Comparison of ENCODE assay signal across 8 cellular contexts in the genomic region with DNA sequence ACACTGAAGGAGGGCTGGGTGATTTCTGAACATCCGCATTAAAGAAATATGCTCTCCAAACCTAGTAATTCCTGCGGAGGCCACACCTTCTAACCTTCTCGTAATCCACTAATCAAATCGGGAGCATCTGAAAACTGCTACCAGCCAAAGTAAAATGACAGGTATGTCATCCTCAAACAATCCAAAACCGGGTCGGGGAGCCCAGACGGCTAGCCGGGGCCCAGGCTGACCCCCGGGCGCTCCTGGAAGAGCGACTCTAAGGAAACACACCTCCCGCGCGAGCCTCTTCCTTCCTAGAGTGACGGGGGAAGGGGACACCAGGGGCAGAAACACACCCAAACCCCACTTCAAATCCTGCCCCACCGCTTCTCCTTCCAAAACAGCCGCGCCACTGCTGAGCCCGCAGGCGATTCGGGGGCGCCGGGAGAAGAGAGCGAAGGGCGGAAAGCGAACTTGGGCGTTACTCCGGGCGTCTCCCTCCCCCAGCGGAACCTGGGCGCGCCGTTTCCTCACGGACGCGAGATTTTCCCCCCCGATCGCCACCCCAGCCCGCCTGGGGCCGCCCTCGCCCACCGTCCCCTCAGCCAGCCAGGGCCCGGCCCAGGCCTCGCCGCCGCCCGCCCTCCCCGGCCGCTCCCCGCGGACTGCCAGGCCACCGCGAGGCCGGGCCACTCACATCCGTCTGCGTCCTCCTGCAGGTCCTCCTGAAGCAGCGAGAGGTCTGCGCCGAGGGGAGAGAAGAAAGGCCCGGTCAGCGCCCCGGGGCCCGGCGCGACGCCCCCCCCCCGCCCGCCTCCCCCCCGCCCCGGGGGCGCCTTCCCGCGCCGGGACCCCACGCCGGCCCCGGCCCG. TPM values are rescaled to one million over a fixed set of nuclear protein-coding genes. Genes with fewer than 3 reads are reported as not detected.
A peak's percentile ranks its signal among the peaks of the same experiment; 100 is the strongest.
DNase-seq lines count a peak whose midpoint lies in the region; ATAC-seq and TF ChIP-seq lines count a peak whose summit lies in the region.

No MANE protein-coding gene starts in this region.

- H3K36me3 Mint-ChIP-seq in activated T-cell treated with anti-CD3 and anti-CD28 coated beads, Interleukin-2, amount 50 U/mL, for 24 hours (ENCODE audit: low read depth): peaks cover 25% of the 10 kb centered on the region
- H3K36me3 Mint-ChIP-seq in stimulated activated naive B cell treated with anti-CD40 and anti-IgM and Interleukin-4, amounts not matched to agents 10 μg/mL and 1 μg/mL and 100 μg/mL, for 72 hours: peaks cover 14 to 15% of the 10 kb centered on the region in 2 donors

- H3K9ac ChIP-seq in mucosa of stomach (ENCODE audit: low read length): peak overlapping the region; percentile 97

- no peaks in the 10 kb centered on the region for H3K9me3 ChIP-seq in esophagus (ENCODE audit: control insufficient read depth in 2 of 2, insufficient read depth in 1 of 2, low read depth in 1 of 2, low read length in 1 of 2)
- no peaks in the 10 kb centered on the region for H3K9me3 ChIP-seq in mucosa of stomach (ENCODE audit: control insufficient read depth, low read length)

- H3K27ac Mint-ChIP-seq in activated T-cell treated with anti-CD3 and anti-CD28 coated beads, Interleukin-2, amount 50 U/mL, for 24 hours: peak overlapping the region; percentile 93
- H3K27ac Mint-ChIP-seq in stimulated activated naive B cell treated with anti-CD40 and anti-IgM and Interleukin-4, amounts not matched to agents 10 μg/mL and 1 μg/mL and 100 μg/mL, for 72 hours: peak overlapping the region; percentile 96

- CTCF ChIA-PET in AG04449 (lab: Yijun Ruan, JAX): interaction anchor here (0.6 to 4.6 kb wide), 4 partner anchors 14 to 51 kb away, joined by 3 to 29 read pairs (median 6); no protein-coding TSS in a partner anchor

- H3K4me1 Mint-ChIP-seq in activated T-cell treated with anti-CD3 and anti-CD28 coated beads, Interleukin-2, amount 50 U/mL, for 24 hours (ENCODE audit: low read depth): peaks cover 52% of the 10 kb centered on the region
- H3K4me1 Mint-ChIP-seq in stimulated activated naive B cell treated with anti-CD40 and anti-IgM and Interleukin-4, amounts not matched to agents 10 μg/mL and 1 μg/mL and 100 μg/mL, for 72 hours: peaks cover 19 to 46% of the 10 kb centered on the region in 2 donors

- no peaks in the 10 kb centered on the region for H3K9me3 Mint-ChIP-seq in activated T-cell treated with anti-CD3 and anti-CD28 coated beads, Interleukin-2, amount 50 U/mL, for 24 hours
- no peaks in the 10 kb centered on the region for H3K9me3 Mint-ChIP-seq in stimulated activated naive B cell treated with anti-CD40 and anti-IgM and Interleukin-4, amounts not matched to agents 10 μg/mL and 1 μg/mL and 100 μg/mL, for 72 hours

- H3K27me3 ChIP-seq in esophagus (ENCODE audit: control insufficient read depth in 1 of 2, insufficient read depth in 2 of 2, low read length in 2 of 2) (no peaks in the 10 kb centered on the region), mucosa of stomach (ENCODE audit: control insufficient read depth, insufficient read depth, low read length) (no peaks in the 10 kb centered on the region)

- H3K4me3 ChIP-seq in AG04449 (ENCODE audit: low read depth, low read length): peak overlapping the region; percentile 71
- H3K4me3 ChIP-seq in esophagus (ENCODE audit: low read depth in 1 of 2, low read length in 2 of 2): peak overlapping the region; percentile 65 to 81
- peak overlapping the region; percentile 86 for H3K4me3 ChIP-seq in mucosa of stomach (ENCODE audit: low read length)

- H3K4me3 Mint-ChIP-seq in activated T-cell treated with anti-CD3 and anti-CD28 coated beads, Interleukin-2, amount 50 U/mL, for 24 hours: peak overlapping the region; percentile 92
- H3K4me3 Mint-ChIP-seq in stimulated activated naive B cell treated with anti-CD40 and anti-IgM and Interleukin-4, amounts not matched to agents 10 μg/mL and 1 μg/mL and 100 μg/mL, for 72 hours: peak overlapping the region; percentile 89 to 94

- no peaks in the 10 kb centered on the region for H3K27me3 Mint-ChIP-seq in activated T-cell treated with anti-CD3 and anti-CD28 coated beads, Interleukin-2, amount 50 U/mL, for 24 hours
- no peaks in the 10 kb centered on the region for H3K27me3 Mint-ChIP-seq in stimulated activated naive B cell treated with anti-CD40 and anti-IgM and Interleukin-4, amounts not matched to agents 10 μg/mL and 1 μg/mL and 100 μg/mL, for 72 hours

- peak overlapping the region; percentile 99 to 100 for H3K27ac ChIP-seq in esophagus (ENCODE audit: low read depth in 2 of 2, low read length in 1 of 2)

- POLR2A ChIA-PET in AG04449 (lab: Yijun Ruan, JAX): interaction anchor here (0.9 kb wide), 1 partner anchor 60 kb away, joined by 3 read pairs; no protein-coding TSS in a partner anchor

- ATAC-seq in GM18519 (IDR thresholded peaks at IDR 0.05; ENCODE audit: low FRiP score, unreplicated experiment) (peak; percentile 24), HG03045 (IDR thresholded peaks at IDR 0.05; ENCODE audit: unreplicated experiment) (peak; percentile 34)
- ATAC-seq in stimulated activated naive B cell treated with anti-CD40 and anti-IgM and Interleukin-4, amounts not matched to agents 10 μg/mL and 1 μg/mL and 100 μg/mL, for 72 hours (replicated peaks): peak; percentile 48 to 51

- TF ChIP-seq CTCF in AG04449 (IDR thresholded peaks at IDR 0.05; ENCODE audit: insufficient read depth, low read length, missing control alignments): no peak

- DNase-seq in AG04449 (ENCODE audit: low read depth, low spot score) (no peak), NCI-H82 (lab: John Stamatoyannopoulos, UW) (peak; percentile 76)
- peak; percentile 70 for DNase-seq in activated T-cell treated with anti-CD3 and anti-CD28 coated beads, Interleukin-2, amount 50 U/mL, for 24 hours
- peak; percentile 36 for DNase-seq in stimulated activated naive B cell treated with anti-CD40 and anti-IgM and Interleukin-4, amounts not matched to agents 10 μg/mL and 1 μg/mL and 100 μg/mL, for 72 hours

- H3K36me3 ChIP-seq in esophagus (ENCODE audit: control insufficient read depth in 2 of 2, insufficient read depth in 2 of 2, low read length in 1 of 2) (peaks cover 0 to 4% of the 10 kb centered on the region in 2 donors), mucosa of stomach (ENCODE audit: control insufficient read depth, insufficient read depth, low read length) (peaks cover 6% of the 10 kb centered on the region)

- WGBS in esophagus, 2 donors: 0 to 1% methylated on average over 42 to 77 of the region's 78 CpGs

- H3K4me1 ChIP-seq in esophagus (ENCODE audit: control insufficient read depth in 2 of 2, insufficient read depth in 2 of 2, low read length in 1 of 2) (peaks cover 2 to 3% of the 10 kb centered on the region in 2 donors), mucosa of stomach (ENCODE audit: control insufficient read depth, insufficient read depth, low read length) (peaks cover 29% of the 10 kb centered on the region)

RNA-seq across cellular contexts. Expression of a gene that starts 0.6 kb away (rescaled TPM):
- 10 to 100 TPM; 76.9 to 84.9 TPM for polyA plus RNA-seq in esophagus
